Comparison of ENCODE assay signal across 8 cellular contexts in the genomic region with DNA sequence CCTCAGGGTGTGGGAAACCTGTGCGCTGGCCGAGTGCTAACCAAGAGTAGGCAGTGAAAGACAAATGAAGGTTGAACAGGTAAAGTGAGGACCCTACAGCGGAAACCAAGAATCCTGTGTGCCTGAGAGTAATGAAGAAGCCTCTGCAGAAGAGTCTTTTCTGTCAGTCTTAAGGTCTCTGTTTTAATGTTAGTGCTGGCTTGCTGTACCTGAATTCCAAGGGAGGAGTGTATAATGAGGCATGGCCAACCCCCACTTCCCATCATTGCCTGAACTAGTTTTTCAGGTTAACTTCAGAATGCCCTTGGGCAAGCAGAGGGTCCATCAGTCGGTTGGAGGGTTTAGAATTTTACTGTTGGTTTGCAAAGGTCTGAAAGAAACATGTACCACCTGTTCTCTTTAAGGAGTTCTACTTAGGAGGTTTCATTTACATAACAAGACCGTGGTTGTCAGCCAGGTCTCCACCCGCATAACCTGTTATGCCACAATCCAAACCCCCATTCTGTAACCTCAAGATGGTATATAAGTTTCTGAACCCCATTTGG. TPM values are rescaled to one million over a fixed set of nuclear protein-coding genes. Genes with fewer than 3 reads are reported as not detected.
DNase-seq lines count a peak whose midpoint lies in the region; ATAC-seq, FAIRE-seq and TF ChIP-seq lines count a peak whose summit lies in the region.

No MANE protein-coding gene starts in this region.

- POLR2A ChIA-PET in A673 (lab: Charles Lee; ENCODE audit: low non-redundant PET), result interaction anchor here (0.6 kb wide), 1 partner anchor 835 kb away, joined by 4 read pairs; no protein-coding TSS in a partner anchor

- ATAC-seq in GM19025 (IDR thresholded peaks at IDR 0.05; ENCODE audit: low read depth, unreplicated experiment) (peak; percentile 25), HG03342 (IDR thresholded peaks at IDR 0.05; ENCODE audit: unreplicated experiment) (peak; percentile 37)

- no peak for TF ChIP-seq CTCF in A673 (conservative IDR thresholded peaks at IDR 0.05; ENCODE audit: low read depth, low read length)
- no peak for TF ChIP-seq CTCF in kidney (IDR thresholded peaks at IDR 0.05; ENCODE audit: borderline replicate concordance, extremely low read depth, insufficient read depth)
- no peak for TF ChIP-seq CTCF in testis (IDR thresholded peaks at IDR 0.05)

- WGBS in testis, 2 donors, result 6% methylated on average over 6 of the region's 6 CpGs

- H3K36me3 ChIP-seq in A673 (ENCODE audit: insufficient read depth, low read length, poor library complexity, severe bottlenecking), result peaks cover 31% of the 10 kb centered on the region
- H3K36me3 ChIP-seq in adipocyte (ENCODE audit: control insufficient read depth, insufficient read depth, low read length, severe bottlenecking), result peaks cover 28% of the 10 kb centered on the region
- peaks cover 14 to 18% of the 10 kb centered on the region in 2 donors for H3K36me3 ChIP-seq in kidney (ENCODE audit: control insufficient read depth in 1 of 2, insufficient read depth in 2 of 2, low read length in 2 of 2)
- H3K36me3 ChIP-seq in testis (ENCODE audit: low read depth, missing control alignments), result no peaks in the 10 kb centered on the region

- no peak for FAIRE-seq in kidney (lab: Jason Lieb, UNC)

- H3K27ac ChIP-seq in A673 (ENCODE audit: low read depth, low read length, poor library complexity, severe bottlenecking) (peak overlapping the region; percentile 79), kidney (ENCODE audit: low read depth in 2 of 2, low read length in 2 of 2) (peak overlapping the region; percentile 88 to 95), testis (peak overlapping the region; percentile 67 to 86)

- H3K9me3 ChIP-seq in A673 (ENCODE audit: low read depth, low read length, poor library complexity, severe bottlenecking), result no peaks in the 10 kb centered on the region
- H3K9me3 ChIP-seq in adipocyte (ENCODE audit: control insufficient read depth, low read length), result peaks cover 5% of the 10 kb centered on the region
- H3K9me3 ChIP-seq in kidney (ENCODE audit: control insufficient read depth in 1 of 2, low read length in 2 of 2), result no peaks in the 10 kb centered on the region
- no peaks in the 10 kb centered on the region for H3K9me3 ChIP-seq in testis

- H3K27me3 ChIP-seq in A673 (replicated peaks; ENCODE audit: insufficient read depth, low read depth, low read length, poor library complexity), result no peaks in the 10 kb centered on the region
- H3K27me3 ChIP-seq in adipocyte (replicated peaks; ENCODE audit: control insufficient read depth, insufficient read depth, low read length), result no peaks in the 10 kb centered on the region
- H3K27me3 ChIP-seq in testis, result no peaks in the 10 kb centered on the region

- peak; percentile 2 for DNase-seq in A673 (ENCODE audit: low spot score)
- no peak for DNase-seq in adipocyte (ENCODE audit: low read depth)
- no peak for DNase-seq in kidney
- DNase-seq in testis, result no peak
- no peak for DNase-seq in putamen (ENCODE audit: low spot score)
- DNase-seq in stimulated activated CD4-positive, alpha-beta T cell treated with anti-CD3 and anti-CD28 coated beads, Interleukin-4, amount 100 ng/mL, for 4 hours, result no peak

- peak overlapping the region; percentile 83 for H3K4me3 ChIP-seq in A673 (ENCODE audit: low read depth, low read length, poor library complexity, severe bottlenecking)
- peak overlapping the region; percentile 95 for H3K4me3 ChIP-seq in adipocyte (ENCODE audit: low read length)
- peak overlapping the region; percentile 98 for H3K4me3 ChIP-seq in kidney (ENCODE audit: low read length in 2 of 2)
- H3K4me3 ChIP-seq in testis, result peak overlapping the region; percentile 80 to 85

- TF ChIP-seq POLR2A in testis (IDR thresholded peaks at IDR 0.05), result no peak

- CTCF ChIA-PET in A673 (lab: Charles Lee), result no interaction called here

- peaks cover 5% of the 10 kb centered on the region for H3K4me1 ChIP-seq in A673 (ENCODE audit: insufficient read depth, low read length, poor library complexity, severe bottlenecking)
- H3K4me1 ChIP-seq in adipocyte (ENCODE audit: control insufficient read depth, insufficient read depth, low read length), result peaks cover 15% of the 10 kb centered on the region
- H3K4me1 ChIP-seq in kidney (ENCODE audit: control insufficient read depth in 1 of 2, insufficient read depth in 1 of 2, low read depth in 1 of 2, low read length in 2 of 2), result peaks cover 3 to 6% of the 10 kb centered on the region in 2 donors
- H3K4me1 ChIP-seq in testis, result peaks cover 4% of the 10 kb centered on the region

- H3K9ac ChIP-seq in adipocyte (ENCODE audit: low read length) (peak overlapping the region; percentile 92), kidney (ENCODE audit: low read length in 2 of 2) (peak overlapping the region; percentile 75 to 93)

- TSS peak; percentile 84 for BruUV-seq in A673 (replicated peaks; lab: Mats Ljungman, UMichigan)

- intact Hi-C loops in A673 (cut with micrococcal nuclease; ENCODE audit: unreplicated experiment), result no loop called here
- intact Hi-C loops in kidney (cut with DNase I), result no loop called here
- intact Hi-C loops in testis (cut with DNase I; ENCODE audit: low total_unique reads), result no loop called here

RNA-seq across cellular contexts. Expression of a gene that starts 0.6 kb away (rescaled TPM):
- total RNA-seq in A673 (2021), result 101 and 123 TPM in 2 replicates
- 49.8 TPM for total RNA-seq in kidney
- polyA plus RNA-seq in kidney (ENCODE audit: insufficient read depth, low read depth, low replicate concordance), result 56.7 TPM
- total RNA-seq in testis, result 10 to 100 TPM; 56.4 to 60.6 TPM
- 41.9 TPM for polyA plus RNA-seq in testis (ENCODE audit: insufficient read depth, low read depth, low replicate concordance)

RNA-seq across cellular contexts. Expression of a gene that starts 30.9 kb away (rescaled TPM):
- 21.7 and 23.7 TPM in 2 replicates for total RNA-seq in A673 (2021)
- 16.7 TPM for total RNA-seq in kidney
- polyA plus RNA-seq in kidney (ENCODE audit: insufficient read depth, low read depth, low replicate concordance), result 11.1 TPM
- total RNA-seq in testis, result 10 to 100 TPM; 44.4 to 50.2 TPM
- 101 TPM for polyA plus RNA-seq in testis (ENCODE audit: insufficient read depth, low read depth, low replicate concordance)

RNA-seq across cellular contexts. Expression of a gene that starts 31.9 kb away (rescaled TPM):
- total RNA-seq in A673 (2021) (356 and 358 TPM in 2 replicates), kidney (132 TPM), testis (100 to 1,000 TPM; 170 to 181 TPM)
- polyA plus RNA-seq in kidney (ENCODE audit: insufficient read depth, low read depth, low replicate concordance) (309 TPM), testis (ENCODE audit: insufficient read depth, low read depth, low replicate concordance) (208 TPM)
